In genomic region chr6:168684471-168684870, GRCh38 we compare ENCODE assay signal across 21 cellular contexts.
"Had no signal": no experiment of that assay in that cellular context is flagged by ENCODE, and none has a peak within 500 bp of the region (broad histone marks: within the 10 kb centered on the region; RNA-seq: fewer than 3 reads in every experiment).

No MANE protein-coding gene starts in this region.

- ATAC-seq: HepG2, Panc1, PC-3 had no signal

- H3K9me2 ChIP-seq: SK-N-SH had no signal

- H3K4me2 ChIP-seq: SK-N-SH had no signal

- H3K27ac ChIP-seq: RWPE1 had no signal

- DNase-seq: IMR-90, Karpas-422, KG1, MM.1S, NCI-H1092 treated with DMSO at 0.1 percent for 48 hours, NCI-H1436, NCI-H187, NCI-H2029, NCI-H2081 treated with DMSO at 0.1 percent for 48 hours, NCI-H2171, NCI-H226, NCI-H446, NCI-H510A, NCI-H69, NCI-H774, PC-3, SHP77, SK-N-SH had no signal

- H3K9me3 ChIP-seq: SK-N-SH had no signal
